8 cellular contexts compared by ENCODE assay signal in the genomic region with DNA sequence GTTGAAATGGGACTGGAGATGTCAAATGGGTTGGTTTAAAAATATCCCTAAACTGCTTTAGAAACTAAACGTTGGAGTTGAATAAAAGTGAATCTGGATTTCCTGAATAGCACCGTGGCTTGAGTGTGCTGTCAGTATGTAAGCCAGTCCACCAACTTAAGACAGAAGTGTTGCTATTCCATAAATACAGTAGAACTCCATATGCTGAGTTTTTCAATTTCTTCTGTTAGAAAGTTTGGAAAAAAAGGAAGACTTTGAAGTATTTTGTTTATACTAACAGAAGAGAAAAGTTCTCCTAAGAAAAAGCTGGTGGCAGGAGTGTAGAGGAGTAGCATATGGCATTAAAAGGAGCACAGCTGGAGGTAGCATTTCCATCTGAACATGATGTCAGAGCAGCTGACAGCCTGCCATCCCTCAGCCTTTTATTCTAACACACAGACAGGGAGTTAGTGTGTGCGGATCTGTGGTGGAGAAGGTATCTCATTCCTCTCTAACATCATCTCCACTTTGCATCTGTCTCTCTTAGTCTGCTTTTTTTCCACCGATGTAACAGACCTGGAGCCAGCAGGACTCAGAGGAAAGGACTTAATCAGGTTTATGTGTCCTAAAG. TPM values are rescaled to one million over a fixed set of nuclear protein-coding genes. Genes with fewer than 3 reads are reported as not detected.
DNase-seq lines count a peak whose midpoint lies in the region; FAIRE-seq and TF ChIP-seq lines count a peak whose summit lies in the region.

Gene ZBTB18 (plus strand): TSS at position 449 of the 610 bp plus-strand sequence. CDS start 149 bp downstream, at position 598.

- 0 to 15% methylated on average over 1 to 3 of the region's 4 CpGs for WGBS in ectodermal cell, 2 experiments

- peaks cover 2 to 10% of the 10 kb centered on the region in 2 donors for H3K36me3 Mint-ChIP-seq in CD14-positive monocyte

- FAIRE-seq in HTR-8/SVneo (lab: Jason Lieb, UNC): no peak

- peak within 1 kb of the TSS; percentile 96 to 97 (median 96) for H3K27ac Mint-ChIP-seq in CD14-positive monocyte

- peak within 1 kb of the TSS; percentile 98 to 100 for H3K4me3 Mint-ChIP-seq in CD14-positive monocyte

- intact Hi-C loops in CD14-positive monocyte (cut with micrococcal nuclease): loop anchor here (5.0 to 10.0 kb wide), 4 partner anchors 84 to 594 kb away; no protein-coding TSS in a partner anchor
- intact Hi-C loops in tibial artery (cut with DNase I; ENCODE audit: low total_unique reads): loop anchor here (10.0 kb wide), 1 partner anchor 224 kb away; no protein-coding TSS in a partner anchor

- H3K36me3 ChIP-seq in ectodermal cell (ENCODE audit: control insufficient read depth, insufficient read depth, low read length) (peaks cover 11% of the 10 kb centered on the region), tibial artery (peaks cover 7 to 23% (median 12%) of the 10 kb centered on the region in 3 donors)

- H3K4me1 ChIP-seq in ectodermal cell (ENCODE audit: control insufficient read depth, insufficient read depth, low read length) (peaks cover 40% of the 10 kb centered on the region), tibial artery (peaks cover 0 to 41% (median 2%) of the 10 kb centered on the region in 4 donors)

- TF ChIP-seq CTCF in CD14-positive monocyte (IDR thresholded peaks at IDR 0.05): no peak
- TF ChIP-seq CTCF in tibial artery (IDR thresholded peaks at IDR 0.05): no peak

- peaks cover 0 to 2% (median 0%) of the 10 kb centered on the region in 3 donors for H3K27me3 Mint-ChIP-seq in CD14-positive monocyte (ENCODE audit: low read depth in 3 of 3)

- H3K4me1 Mint-ChIP-seq in CD14-positive monocyte: peaks cover 17% of the 10 kb centered on the region

- peak within 1 kb of the TSS; percentile 72 for H3K4me3 ChIP-seq in ectodermal cell (ENCODE audit: insufficient read depth, low read depth, low read length)
- H3K4me3 ChIP-seq in tibial artery: peak within 1 kb of the TSS; percentile 74 to 91

- no peaks in the 10 kb centered on the region for H3K9me3 Mint-ChIP-seq in CD14-positive monocyte

- no peaks in the 10 kb centered on the region for H3K9me3 ChIP-seq in ectodermal cell (ENCODE audit: control insufficient read depth, low read length)
- no peaks in the 10 kb centered on the region for H3K9me3 ChIP-seq in tibial artery

- H3K27me3 ChIP-seq in ectodermal cell (ENCODE audit: control insufficient read depth, insufficient read depth, low read length, poor library complexity, severe bottlenecking): peaks cover 7% of the 10 kb centered on the region
- no peaks in the 10 kb centered on the region for H3K27me3 ChIP-seq in tibial artery

- no peak for DNase-seq in CD14-positive monocyte (ENCODE audit: low spot score)
- DNase-seq in HTR-8/SVneo (ENCODE audit: insufficient read length, low spot score): peak; percentile 44
- DNase-seq in RPMI7951 (ENCODE audit: low read depth): peak; percentile 75
- peak; percentile 42 to 61 for DNase-seq in lung microvascular endothelial cell (ENCODE audit: low read depth in 2 of 2)
- DNase-seq in tibial artery: no peak
- no peak for DNase-seq in Kasumi-1 (lab: John Stamatoyannopoulos, UW)
- no peak for DNase-seq in LoVo (ENCODE audit: low spot score)

- H3K27ac ChIP-seq in ectodermal cell (ENCODE audit: insufficient read depth, low read depth, low read length, poor library complexity, severe bottlenecking) (peak within 1 kb of the TSS; percentile 56), tibial artery (peak within 1 kb of the TSS; percentile 70 to 74)

RNA-seq across cellular contexts. Expression of gene ZBTB18, which starts in this region (rescaled TPM):
- 1 to 10 TPM; 3.0 to 3.6 TPM for polyA plus RNA-seq in CD14-positive monocyte
- 13.6 and 16.5 TPM in 2 replicates for total RNA-seq in RPMI7951 (2014; rRNA removed; shearing (Covaris generic))
- 32.9 TPM for polyA plus RNA-seq in ectodermal cell (2013, experiment 1 of 4)
- polyA plus RNA-seq in ectodermal cell (2013, experiment 2 of 4): 32.9 TPM
- 26.1 TPM for polyA plus RNA-seq in ectodermal cell (2013, experiment 3 of 4)
- 29.9 TPM for polyA plus RNA-seq in ectodermal cell (2013, experiment 4 of 4)
- total RNA-seq in lung microvascular endothelial cell: 11.8 and 13.9 TPM in 2 replicates

Comparison
In these comparisons a context has a peak if more than half of its experiments do, and no peak if none do; other contexts are left out.
1. DNase-seq: peak in HTR-8/SVneo (single experiment), RPMI7951 (single experiment) and lung microvascular endothelial cell (2 of 2); none in CD14-positive monocyte (single experiment), tibial artery (0 of 2), Kasumi-1 (0 of 2) and LoVo (single experiment).